Comparison of ENCODE assay signal across 26 cellular contexts in genomic region chr14:44620106-44621019, GRCh38.
"Had no signal": no experiment of that assay in that cellular context is flagged by ENCODE, and none has a peak within 500 bp of the region (broad histone marks: within the 10 kb centered on the region; RNA-seq: fewer than 3 reads in every experiment).

No MANE protein-coding gene starts in this region.

- H3K4me3 ChIP-seq: colonic mucosa, dorsolateral prefrontal cortex, left lung, lower lobe of right lung, skin epidermis, thoracic aorta, vagina had no signal

- ATAC-seq: left lung; lower lobe of right lung; natural killer cell; sciatic nerve; stimulated activated effector memory CD8-positive, alpha-beta T cell treated with anti-CD3 and anti-CD28 coated beads, Interleukin-12 subunit alpha, Interleukin-12 subunit beta, amount 100 ng/mL, for 72 hours had no signal

- H3K36me3 Mint-ChIP-seq: activated naive CD4-positive, alpha-beta T cell treated with anti-CD3 and anti-CD28 coated beads, Interleukin-2, amount 10 ng/mL, durations not matched to agents 7 days and 5 days; natural killer cell; stimulated activated effector memory CD8-positive, alpha-beta T cell treated with anti-CD3 and anti-CD28 coated beads, Interleukin-12 subunit alpha, Interleukin-12 subunit beta, amount 100 ng/mL, for 72 hours; type B pancreatic cell had no signal

- H3K9me3 ChIP-seq: colonic mucosa, left lung, lower lobe of right lung, thoracic aorta, vagina had no signal

- H3K27me3 Mint-ChIP-seq: activated B cell treated with CpG ODN at 0.5 μM for 24 hours; activated naive CD4-positive, alpha-beta T cell treated with anti-CD3 and anti-CD28 coated beads, Interleukin-2, amount 10 ng/mL, durations not matched to agents 7 days and 5 days; stimulated activated naive CD8-positive, alpha-beta T cell treated with anti-CD3 and anti-CD28 coated beads, Interleukin-15, Interleukin-2, amounts not matched to agents 100 ng/mL and 50 ng/mL, for 24 hours; type B pancreatic cell had no signal

- H3K4me1 Mint-ChIP-seq: activated B cell treated with CpG ODN at 0.5 μM for 24 hours; activated naive CD4-positive, alpha-beta T cell treated with anti-CD3 and anti-CD28 coated beads, Interleukin-2, amount 10 ng/mL, durations not matched to agents 7 days and 5 days; natural killer cell; stimulated activated effector memory CD8-positive, alpha-beta T cell treated with anti-CD3 and anti-CD28 coated beads, Interleukin-12 subunit alpha, Interleukin-12 subunit beta, amount 100 ng/mL, for 72 hours had no signal

- H3K4me3 Mint-ChIP-seq: activated B cell treated with CpG ODN at 0.5 μM for 24 hours; activated naive CD4-positive, alpha-beta T cell treated with anti-CD3 and anti-CD28 coated beads, Interleukin-2, amount 10 ng/mL, durations not matched to agents 7 days and 5 days; activated T-helper 1 cell treated with anti-CD3 and anti-CD28 coated beads, Interleukin-12 subunit alpha, Interleukin-12 subunit beta, Interleukin-2, Interleukin-4 antibody, amounts not matched to agents 30 ng/mL and 10 ng/mL and 1 ng/mL, durations not matched to agents 14 hours and 24 hours and 36 hours; natural killer cell; stimulated activated effector memory CD8-positive, alpha-beta T cell treated with anti-CD3 and anti-CD28 coated beads, Interleukin-12 subunit alpha, Interleukin-12 subunit beta, amount 100 ng/mL, for 72 hours; stimulated activated naive CD8-positive, alpha-beta T cell treated with anti-CD3 and anti-CD28 coated beads, Interleukin-15, Interleukin-2, amounts not matched to agents 100 ng/mL and 50 ng/mL, for 24 hours; T-helper 2 cell treated with Interferon-gamma antibody and Interleukin-4, amounts not matched to agents 5 μg/mL and 100 μg/mL, for 36 hours; type B pancreatic cell had no signal

- H3K27ac ChIP-seq: colonic mucosa, dorsolateral prefrontal cortex, left lung, lower lobe of right lung, skin epidermis, thoracic aorta, vagina had no signal

- DNase-seq: activated B cell treated with CpG ODN at 0.5 μM for 24 hours; activated CD4-positive, alpha-beta T cell treated with anti-CD3 and anti-CD28 coated beads, Interleukin-2, amount 50 U/mL, for 4 hours; activated effector memory CD4-positive, alpha-beta T cell treated with anti-CD3 and anti-CD28 coated beads, Interleukin-2, amount 50 U/mL, for 16 hours; activated naive CD4-positive, alpha-beta T cell treated with anti-CD3 and anti-CD28 coated beads, Interleukin-2, amount 10 ng/mL, durations not matched to agents 7 days and 5 days; amygdala; colonic mucosa; dorsolateral prefrontal cortex; effector memory CD4-positive, alpha-beta T cell; foreskin fibroblast; head of caudate nucleus; hypothalamus; left lung; lower lobe of right lung; mesenchymal stem cell; natural killer cell; stimulated activated CD4-positive, alpha-beta T cell treated with anti-CD3 and anti-CD28 coated beads, Interleukin-4, amount 100 ng/mL, for 24 hours; T-helper 1 cell had no signal

- H3K27me3 ChIP-seq: colonic mucosa, dorsolateral prefrontal cortex, left lung, vagina had no signal

- H3K27ac Mint-ChIP-seq: activated B cell treated with CpG ODN at 0.5 μM for 24 hours; activated naive CD4-positive, alpha-beta T cell treated with anti-CD3 and anti-CD28 coated beads, Interleukin-2, amount 10 ng/mL, durations not matched to agents 7 days and 5 days; activated T-helper 1 cell treated with anti-CD3 and anti-CD28 coated beads, Interleukin-12 subunit alpha, Interleukin-12 subunit beta, Interleukin-2, Interleukin-4 antibody, amounts not matched to agents 30 ng/mL and 10 ng/mL and 1 ng/mL, durations not matched to agents 14 hours and 24 hours and 36 hours; natural killer cell; stimulated activated effector memory CD8-positive, alpha-beta T cell treated with anti-CD3 and anti-CD28 coated beads, Interleukin-12 subunit alpha, Interleukin-12 subunit beta, amount 100 ng/mL, for 72 hours; stimulated activated naive CD8-positive, alpha-beta T cell treated with anti-CD3 and anti-CD28 coated beads, Interleukin-15, Interleukin-2, amounts not matched to agents 100 ng/mL and 50 ng/mL, for 24 hours; T-helper 2 cell treated with Interferon-gamma antibody and Interleukin-4, amounts not matched to agents 5 μg/mL and 100 μg/mL, for 36 hours; type B pancreatic cell had no signal

- H3K36me3 ChIP-seq: colonic mucosa, left lung, lower lobe of right lung, thoracic aorta, vagina had no signal

- H3K9me3 Mint-ChIP-seq: activated B cell treated with CpG ODN at 0.5 μM for 24 hours; activated naive CD4-positive, alpha-beta T cell treated with anti-CD3 and anti-CD28 coated beads, Interleukin-2, amount 10 ng/mL, durations not matched to agents 7 days and 5 days; activated T-helper 1 cell treated with anti-CD3 and anti-CD28 coated beads, Interleukin-12 subunit alpha, Interleukin-12 subunit beta, Interleukin-2, Interleukin-4 antibody, amounts not matched to agents 30 ng/mL and 10 ng/mL and 1 ng/mL, durations not matched to agents 14 hours and 24 hours and 36 hours; stimulated activated naive CD8-positive, alpha-beta T cell treated with anti-CD3 and anti-CD28 coated beads, Interleukin-15, Interleukin-2, amounts not matched to agents 100 ng/mL and 50 ng/mL, for 24 hours; T-helper 2 cell treated with Interferon-gamma antibody and Interleukin-4, amounts not matched to agents 5 μg/mL and 100 μg/mL, for 36 hours; type B pancreatic cell had no signal

- H3K4me1 ChIP-seq: colonic mucosa, left lung, lower lobe of right lung, vagina had no signal
